ENCODE assay signal across 19 cellular contexts in the genomic region with DNA sequence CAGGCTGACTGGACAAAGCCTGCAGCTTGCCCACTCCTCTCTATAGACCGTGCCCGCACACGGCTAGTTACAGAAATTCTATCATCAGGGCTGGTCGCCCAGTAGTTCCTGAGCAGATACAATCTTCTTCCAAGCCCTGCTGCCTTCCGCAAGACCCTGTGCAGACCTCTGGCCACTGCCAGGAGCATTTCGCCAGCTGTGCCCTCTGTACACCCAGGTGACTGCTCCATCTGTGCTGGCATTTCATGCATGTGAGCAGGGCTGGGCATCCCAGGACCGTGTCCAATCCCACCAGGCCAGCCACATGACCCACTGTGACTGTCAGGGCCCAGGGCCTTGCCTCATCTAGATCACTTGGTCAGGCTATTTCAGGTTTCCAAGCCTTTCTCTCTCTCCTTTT. TPM values are rescaled to one million over a fixed set of nuclear protein-coding genes. Genes with fewer than 3 reads are reported as not detected.
DNase-seq lines count a peak whose midpoint lies in the region; ATAC-seq and TF ChIP-seq lines count a peak whose summit lies in the region.
"Had no signal": no experiment of that assay in that cellular context is flagged by ENCODE, and none has a peak within 500 bp of the region (broad histone marks: within the 10 kb centered on the region; RNA-seq: fewer than 3 reads in every experiment).

No MANE protein-coding gene starts in this region.

- DNase-seq in SK-N-SH (peak; percentile 47), left ventricle myocardium superior (no peak), thyroid gland (peak in 1 of 2 donors; percentile 46), AG20443 (ENCODE audit: low spot score) (no peak), activated gamma-delta T cell treated with Interleukin-2 at 50 U/mL for 16 hours (no peak)
- DNase-seq in activated CD4-positive, alpha-beta T cell treated with anti-CD3 and anti-CD28 coated beads for 1 hour: no peak
- DNase-seq: BE2C; CD8-positive, alpha-beta memory T cell; DND-41; KBM-7; MV-4-11; NCI-H146; NCI-H524 treated with DMSO at 0.1 percent for 48 hours; NCI-H774 had no signal

- TF ChIP-seq CTCF in SK-N-SH (IDR thresholded peaks at IDR 0.05): no peak
- no peak for TF ChIP-seq CTCF in thyroid gland (IDR thresholded peaks at IDR 0.05)

- H3K27ac ChIP-seq in SK-N-SH (ENCODE audit: low read depth in 2 of 2, low read length in 1 of 2) (peak overlapping the region in 1 of 2 experiments; percentile 14; a peak in 1 of 4 replicates), cingulate gyrus (ENCODE audit: low read depth, low read length) (peak overlapping the region; percentile 54), thyroid gland (peak overlapping the region in 2 of 3 donors; percentile 43 to 64)
- H3K27ac ChIP-seq: 22Rv1, SJSA1 had no signal

- H3K9me2 ChIP-seq in SK-N-SH: no peaks in the 10 kb centered on the region

- no peak for TF ChIP-seq POLR2A in thyroid gland (IDR thresholded peaks at IDR 0.05)

- H3K9me3 ChIP-seq in SK-N-SH (no peaks in the 10 kb centered on the region), thyroid gland (no peaks in the 10 kb centered on the region)
- H3K9me3 ChIP-seq: BE2C, SJSA1 had no signal

- 83% methylated on average over 7 of the region's 7 CpGs for WGBS in SK-N-SH (ENCODE audit: low lambda C conversion rate)
- WGBS in thyroid gland, 2 donors: 78 to 92% methylated on average over 2 to 5 of the region's 7 CpGs

- H3K9ac ChIP-seq in SK-N-SH: no peak overlapping the region

- H3F3A ChIP-seq in SK-N-SH (replicated peaks; ENCODE audit: insufficient read depth): no peaks in the 10 kb centered on the region

- peaks cover 0 to 25% of the 10 kb centered on the region in 2 experiments; a peak in 1 of 4 replicates for H3K4me1 ChIP-seq in SK-N-SH (ENCODE audit: control insufficient read depth in 1 of 2, insufficient read depth in 2 of 2, low read depth in 1 of 2, low read length in 1 of 2)
- peaks cover 6 to 24% of the 10 kb centered on the region in 2 donors for H3K4me1 ChIP-seq in thyroid gland
- H3K4me1 ChIP-seq: BE2C, SJSA1 had no signal

- TF ChIP-seq EP300 in SK-N-SH (IDR thresholded peaks at IDR 0.05; ENCODE audit: borderline replicate concordance in 1 of 2, low read depth in 1 of 2, low read length in 1 of 2): no peak

- H4K20me1 ChIP-seq in SK-N-SH (ENCODE audit: insufficient read depth): no peaks in the 10 kb centered on the region

- no peak for TF ChIP-seq RAD21 in SK-N-SH (IDR thresholded peaks at IDR 0.05; ENCODE audit: low read length)

- H3K36me3 ChIP-seq in SK-N-SH (replicated peaks in 1 of 2; ENCODE audit: control insufficient read depth in 1 of 2, insufficient read depth in 2 of 2, low read length in 1 of 2): no peaks in the 10 kb centered on the region
- no peaks in the 10 kb centered on the region for H3K36me3 ChIP-seq in thyroid gland
- H3K36me3 ChIP-seq: BE2C, SJSA1 had no signal

- no peak overlapping the region for H3K4me3 ChIP-seq in SK-N-SH (ENCODE audit: low read depth in 2 of 2, low read length in 1 of 2)
- no peak overlapping the region for H3K4me3 ChIP-seq in thyroid gland (replicated peaks in 1 of 3)
- H3K4me3 ChIP-seq: SJSA1 had no signal

- CTCF ChIA-PET in SK-N-SH (lab: Yijun Ruan, JAX): interaction anchor here (0.8 to 1.6 kb wide), 3 partner anchors 23 to 83 kb away, joined by 3 to 9 read pairs (median 3); no protein-coding TSS in a partner anchor

- no peaks in the 10 kb centered on the region for H3K27me3 ChIP-seq in SK-N-SH (ENCODE audit: insufficient read depth)
- no peaks in the 10 kb centered on the region for H3K27me3 ChIP-seq in thyroid gland
- H3K27me3 ChIP-seq: BE2C, SJSA1 had no signal

- no peak overlapping the region for H2AFZ ChIP-seq in SK-N-SH (ENCODE audit: low read depth)

- no peaks in the 10 kb centered on the region for H3K79me2 ChIP-seq in SK-N-SH (ENCODE audit: insufficient read depth)

- intact Hi-C loops in left ventricle myocardium superior (cut with micrococcal nuclease): no loop called here
- intact Hi-C loops in thyroid gland (cut with DNase I): no loop called here

- ATAC-seq in SK-N-SH treated with all-trans-retinoic acid at 6 μM for 48 hours (no peak; the same call in 2 of the 3 replicates), left ventricle myocardium superior (peak; percentile 56)

- no peak overlapping the region for H3K4me2 ChIP-seq in SK-N-SH

- POLR2A ChIA-PET in SK-N-SH (lab: Yijun Ruan, JAX): interaction anchor here (1.2 kb wide), 1 partner anchor 37 kb away, joined by 3 read pairs; a partner anchor contains a TSS

TF ChIP-seq in SK-N-SH, 30 proteins besides CTCF, POLR2A, EP300 and RAD21:
- TF ChIP-seq EZH2phosphoT487 (IDR thresholded peaks at IDR 0.05; ENCODE audit: borderline replicate concordance, low read depth) (no peak), RCOR1 (IDR thresholded peaks at IDR 0.05; ENCODE audit: low read length) (0 out of 2 replicates have a peak, but pooled peaks have one; percentile 35)

TF ChIP-seq in SK-N-SH treated with all-trans-retinoic acid at 6 μM for 48 hours, 23 proteins besides CTCF, POLR2A, EP300 and RAD21:
- TF ChIP-seq, protein P1, sequence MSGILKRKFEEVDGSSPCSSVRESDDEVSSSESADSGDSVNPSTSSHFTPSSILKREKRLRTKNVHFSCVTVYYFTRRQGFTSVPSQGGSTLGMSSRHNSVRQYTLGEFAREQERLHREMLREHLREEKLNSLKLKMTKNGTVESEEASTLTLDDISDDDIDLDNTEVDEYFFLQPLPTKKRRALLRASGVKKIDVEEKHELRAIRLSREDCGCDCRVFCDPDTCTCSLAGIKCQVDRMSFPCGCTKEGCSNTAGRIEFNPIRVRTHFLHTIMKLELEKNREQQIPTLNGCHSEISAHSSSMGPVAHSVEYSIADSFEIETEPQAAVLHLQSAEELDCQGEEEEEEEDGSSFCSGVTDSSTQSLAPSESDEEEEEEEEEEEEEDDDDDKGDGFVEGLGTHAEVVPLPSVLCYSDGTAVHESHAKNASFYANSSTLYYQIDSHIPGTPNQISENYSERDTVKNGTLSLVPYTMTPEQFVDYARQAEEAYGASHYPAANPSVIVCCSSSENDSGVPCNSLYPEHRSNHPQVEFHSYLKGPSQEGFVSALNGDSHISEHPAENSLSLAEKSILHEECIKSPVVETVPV (CRISPR knock-in tag; IDR thresholded peaks at IDR 0.05): no peak
- TF ChIP-seq ARNTL (CRISPR knock-in tag; IDR thresholded peaks at IDR 0.05; ENCODE audit: borderline replicate concordance, low read depth) (no peak), ZNF565 (CRISPR knock-in tag; conservative IDR thresholded peaks at IDR 0.05; ENCODE audit: low read depth) (no peak), SNAI2 (CRISPR knock-in tag; IDR thresholded peaks at IDR 0.05) (no peak), CSDC2 (CRISPR knock-in tag; IDR thresholded peaks at IDR 0.05) (no peak), BACH2 (CRISPR knock-in tag; IDR thresholded peaks at IDR 0.05; ENCODE audit: borderline replicate concordance) (no peak), RARB (CRISPR knock-in tag; IDR thresholded peaks at IDR 0.05) (no peak)
- TF ChIP-seq, protein P2, sequence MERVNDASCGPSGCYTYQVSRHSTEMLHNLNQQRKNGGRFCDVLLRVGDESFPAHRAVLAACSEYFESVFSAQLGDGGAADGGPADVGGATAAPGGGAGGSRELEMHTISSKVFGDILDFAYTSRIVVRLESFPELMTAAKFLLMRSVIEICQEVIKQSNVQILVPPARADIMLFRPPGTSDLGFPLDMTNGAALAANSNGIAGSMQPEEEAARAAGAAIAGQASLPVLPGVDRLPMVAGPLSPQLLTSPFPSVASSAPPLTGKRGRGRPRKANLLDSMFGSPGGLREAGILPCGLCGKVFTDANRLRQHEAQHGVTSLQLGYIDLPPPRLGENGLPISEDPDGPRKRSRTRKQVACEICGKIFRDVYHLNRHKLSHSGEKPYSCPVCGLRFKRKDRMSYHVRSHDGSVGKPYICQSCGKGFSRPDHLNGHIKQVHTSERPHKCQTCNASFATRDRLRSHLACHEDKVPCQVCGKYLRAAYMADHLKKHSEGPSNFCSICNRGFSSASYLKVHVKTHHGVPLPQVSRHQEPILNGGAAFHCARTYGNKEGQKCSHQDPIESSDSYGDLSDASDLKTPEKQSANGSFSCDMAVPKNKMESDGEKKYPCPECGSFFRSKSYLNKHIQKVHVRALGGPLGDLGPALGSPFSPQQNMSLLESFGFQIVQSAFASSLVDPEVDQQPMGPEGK (CRISPR knock-in tag; IDR thresholded peaks at IDR 0.05; ENCODE audit: borderline replicate concordance): no peak
- TF ChIP-seq, protein P3, sequence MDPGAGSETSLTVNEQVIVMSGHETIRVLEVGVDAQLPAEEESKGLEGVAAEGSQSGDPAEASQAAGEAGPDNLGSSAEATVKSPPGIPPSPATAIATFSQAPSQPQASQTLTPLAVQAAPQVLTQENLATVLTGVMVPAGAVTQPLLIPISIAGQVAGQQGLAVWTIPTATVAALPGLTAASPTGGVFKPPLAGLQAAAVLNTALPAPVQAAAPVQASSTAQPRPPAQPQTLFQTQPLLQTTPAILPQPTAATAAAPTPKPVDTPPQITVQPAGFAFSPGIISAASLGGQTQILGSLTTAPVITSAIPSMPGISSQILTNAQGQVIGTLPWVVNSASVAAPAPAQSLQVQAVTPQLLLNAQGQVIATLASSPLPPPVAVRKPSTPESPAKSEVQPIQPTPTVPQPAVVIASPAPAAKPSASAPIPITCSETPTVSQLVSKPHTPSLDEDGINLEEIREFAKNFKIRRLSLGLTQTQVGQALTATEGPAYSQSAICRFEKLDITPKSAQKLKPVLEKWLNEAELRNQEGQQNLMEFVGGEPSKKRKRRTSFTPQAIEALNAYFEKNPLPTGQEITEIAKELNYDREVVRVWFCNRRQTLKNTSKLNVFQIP (CRISPR knock-in tag; IDR thresholded peaks at IDR 0.05; ENCODE audit: borderline replicate concordance, low read depth): no peak
TF ChIP-seq in SK-N-SH treated with all-trans-retinoic acid at 6 μM for 48 hours: peak in this region for 0.

RNA-seq across cellular contexts. Expression of a gene that starts 36.9 kb away (rescaled TPM):
- 2.9 and 3.3 TPM in 2 replicates for polyA plus RNA-seq in SK-N-SH (2012; rRNA removed)
- 2.3 and 2.7 TPM in 2 replicates for polyA plus RNA-seq in SK-N-SH (2012; cell fraction: cytosol; rRNA removed)
- 8.3 and 9.2 TPM in 2 replicates for polyA plus RNA-seq in SK-N-SH (2012; cell fraction: nucleus; rRNA removed)
- 22.5 TPM for total RNA-seq in left ventricle myocardium superior
- total RNA-seq in thyroid gland: 10 to 100 TPM; 22.6 to 37.3 (median 34.6) TPM
- polyA plus RNA-seq: CD14-positive monocyte; CD8-positive, alpha-beta memory T cell had no signal
